In the genomic region with DNA sequence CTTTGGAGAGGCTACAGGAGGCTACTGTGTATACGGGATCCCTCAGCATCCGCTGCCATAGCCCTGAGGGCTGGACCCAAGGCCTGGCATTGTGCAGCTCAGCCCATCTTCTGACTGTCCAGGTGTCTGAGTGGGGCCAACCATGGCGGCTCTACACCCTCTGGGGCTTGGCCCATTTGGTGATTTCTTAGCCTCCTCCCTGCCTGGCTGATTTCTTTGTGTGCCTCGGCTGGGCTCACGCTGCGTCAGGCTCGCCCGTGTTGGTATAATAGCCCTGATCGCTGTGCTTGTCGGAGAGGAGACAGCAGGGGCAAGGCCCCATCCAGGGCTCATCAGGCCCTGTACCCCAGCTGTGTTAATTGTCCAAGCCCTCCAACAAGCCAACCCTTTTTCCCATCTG, we compare ENCODE assay signal across 15 cellular contexts. TPM values are rescaled to one million over a fixed set of nuclear protein-coding genes. Genes with fewer than 3 reads are reported as not detected.
DNase-seq lines count a peak whose midpoint lies in the region; ATAC-seq, FAIRE-seq and TF ChIP-seq lines count a peak whose summit lies in the region.
"Had no signal": no experiment of that assay in that cellular context is flagged by ENCODE, and none has a peak within 500 bp of the region (broad histone marks: within the 10 kb centered on the region; RNA-seq: fewer than 3 reads in every experiment).

No MANE protein-coding gene starts in this region.

- H3K27ac ChIP-seq in K562 (ENCODE audit: extremely low read depth, low read depth, low read length) (no peak overlapping the region), aorta (ENCODE audit: low read depth in 1 of 2, low read length in 2 of 2) (no peak overlapping the region)
- H3K27ac ChIP-seq: ascending aorta, tibial artery, VCaP had no signal

- H2AFZ ChIP-seq in K562 (ENCODE audit: low read depth, low read length), result peak overlapping the region; percentile 78

- no peak for TF ChIP-seq EP300 in K562 (IDR thresholded peaks at IDR 0.05; ENCODE audit: low read length)

- no peak for TF ChIP-seq RAD21 in K562 (CRISPR knock-in tag; conservative IDR thresholded peaks at IDR 0.05 in 1 of 2, IDR thresholded peaks at IDR 0.05 in 1 of 2)

- H3K27ac Mint-ChIP-seq in stimulated activated naive CD8-positive, alpha-beta T cell treated with anti-CD3 and anti-CD28 coated beads, Interleukin-15, amount 100 ng/mL, for 72 hours, result no peak overlapping the region
- H3K27ac Mint-ChIP-seq: natural killer cell had no signal

- TF ChIP-seq POLR2A in K562 (conservative IDR thresholded peaks at IDR 0.05), result no peak

- TF ChIP-seq CTCF in K562 (IDR thresholded peaks at IDR 0.05 in 2 of 3, conservative IDR thresholded peaks at IDR 0.05 in 1 of 3; ENCODE audit: insufficient read depth in 2 of 3, low read depth in 1 of 3, low read length in 3 of 3) (no peak), mucosa of descending colon (IDR thresholded peaks at IDR 0.05) (no peak)

- peak overlapping the region in 1 of 2 experiments; percentile 83; a peak in 2 of 4 replicates for H3K9ac ChIP-seq in K562 (ENCODE audit: insufficient read depth in 1 of 2, low read depth in 2 of 2, low read length in 2 of 2)

- peaks cover 3 to 6% of the 10 kb centered on the region in 2 donors for H3K9me3 Mint-ChIP-seq in stimulated activated naive CD8-positive, alpha-beta T cell treated with anti-CD3 and anti-CD28 coated beads, Interleukin-15, amount 100 ng/mL, for 72 hours
- H3K9me3 Mint-ChIP-seq: natural killer cell had no signal

- POLR2A ChIA-PET in K562 (lab: Yijun Ruan, JAX), result interaction anchor here (0.6 to 3.6 kb wide), 11 partner anchors 8 to 71 kb away, joined by 3 to 13 read pairs (median 4); no protein-coding TSS in a partner anchor

- H3K79me2 ChIP-seq in K562 (ENCODE audit: control insufficient read depth, insufficient read depth, low read length), result no peaks in the 10 kb centered on the region

- no peaks in the 10 kb centered on the region for H3K27me3 ChIP-seq in K562 (ENCODE audit: control insufficient read depth in 2 of 2, insufficient read depth in 2 of 2, low read length in 2 of 2)
- H3K27me3 ChIP-seq in aorta (ENCODE audit: control insufficient read depth in 1 of 2, insufficient read depth in 2 of 2, low read length in 1 of 2), result no peaks in the 10 kb centered on the region
- H3K27me3 ChIP-seq: ascending aorta, MG63, tibial artery had no signal

- H3K4me1 Mint-ChIP-seq in stimulated activated naive CD8-positive, alpha-beta T cell treated with anti-CD3 and anti-CD28 coated beads, Interleukin-15, amount 100 ng/mL, for 72 hours, result no peaks in the 10 kb centered on the region
- H3K4me1 Mint-ChIP-seq: natural killer cell had no signal

- no peak overlapping the region for H3K4me3 Mint-ChIP-seq in stimulated activated naive CD8-positive, alpha-beta T cell treated with anti-CD3 and anti-CD28 coated beads, Interleukin-15, amount 100 ng/mL, for 72 hours
- H3K4me3 Mint-ChIP-seq: natural killer cell had no signal

- intact Hi-C loops in K562 (cut with micrococcal nuclease), result loop anchor here (1.0 to 2.0 kb wide), 2 partner anchors 16 to 24 kb away; no protein-coding TSS in a partner anchor
- intact Hi-C loops in mucosa of descending colon (cut with DNase I, micrococcal nuclease), result no loop called here
- intact Hi-C loops in aorta (cut with DNase I), result no loop called here

- H3K36me3 ChIP-seq in K562 (ENCODE audit: control insufficient read depth, insufficient read depth, low read length) (no peaks in the 10 kb centered on the region), mucosa of descending colon (ENCODE audit: low read depth) (no peaks in the 10 kb centered on the region), aorta (ENCODE audit: control insufficient read depth in 1 of 2, insufficient read depth in 2 of 2, low read length in 1 of 2) (no peaks in the 10 kb centered on the region)
- H3K36me3 ChIP-seq: ascending aorta, tibial artery had no signal

- H3K9me3 ChIP-seq in K562 (replicated peaks; ENCODE audit: control insufficient read depth, insufficient read depth, low read depth, low read length) (no peaks in the 10 kb centered on the region), mucosa of descending colon (no peaks in the 10 kb centered on the region), aorta (ENCODE audit: control insufficient read depth, low read length) (no peaks in the 10 kb centered on the region)
- H3K9me3 ChIP-seq: ascending aorta, tibial artery had no signal

- H3K4me1 ChIP-seq in K562 (replicated peaks in 1 of 2; ENCODE audit: control insufficient read depth in 2 of 2, insufficient read depth in 2 of 2, low read length in 2 of 2) (peaks cover 34 to 52% of the 10 kb centered on the region in 2 experiments), mucosa of descending colon (ENCODE audit: low read depth) (no peaks in the 10 kb centered on the region), aorta (ENCODE audit: control insufficient read depth in 1 of 2, insufficient read depth in 2 of 2, low read length in 2 of 2) (no peaks in the 10 kb centered on the region)
- H3K4me1 ChIP-seq: ascending aorta had no signal

- 74% methylated on average over 10 of the region's 10 CpGs for WGBS in K562 (ENCODE audit: insufficient coverage, low coverage, missing lambda C conversion rate)
- WGBS in aorta, 2 donors, result 96 to 97% methylated on average over 10 of the region's 10 CpGs

- peaks cover 26% of the 10 kb centered on the region for H3K27me3 Mint-ChIP-seq in stimulated activated naive CD8-positive, alpha-beta T cell treated with anti-CD3 and anti-CD28 coated beads, Interleukin-15, amount 100 ng/mL, for 72 hours

- peak overlapping the region; percentile 57; the same call in 1 of the 2 replicates for H3K4me2 ChIP-seq in K562 (ENCODE audit: insufficient read depth, low read length)

- H3K4me3 ChIP-seq in K562 (no peak overlapping the region), mucosa of descending colon (no peak overlapping the region), aorta (ENCODE audit: low read length in 2 of 2) (no peak overlapping the region)
- H3K4me3 ChIP-seq: ascending aorta, MG63, tibial artery had no signal

- FAIRE-seq in K562 (lab: Jason Lieb, UNC), result no peak
- FAIRE-seq: HTR-8/SVneo had no signal

- H4K20me1 ChIP-seq in K562 (replicated peaks; ENCODE audit: control insufficient read depth, insufficient read depth, low read length), result no peaks in the 10 kb centered on the region

- DNase-seq in stimulated activated naive CD8-positive, alpha-beta T cell treated with anti-CD3 and anti-CD28 coated beads, Interleukin-15, amount 100 ng/mL, for 72 hours, result no peak
- DNase-seq in stimulated activated naive CD8-positive, alpha-beta T cell treated with anti-CD3 and anti-CD28 coated beads, Interleukin-15, Interleukin-2, amounts not matched to agents 100 U/mL and 50 U/mL, for 24 hours, result no peak
- no peak for DNase-seq in K562 (ENCODE audit: extremely low read depth in 1 of 4, low spot score in 3 of 4)
- DNase-seq in mucosa of descending colon, result no peak
- DNase-seq in aorta, result no peak
- no peak for DNase-seq in OCI-M1 (lab: John Stamatoyannopoulos, UW)
- no peak for DNase-seq in stimulated activated CD8-positive, alpha-beta memory T cell treated with anti-CD3 and anti-CD28 coated beads, Interleukin-4, amount 100 ng/mL, for 48 hours
- DNase-seq: natural killer cell; stimulated activated CD4-positive, alpha-beta T cell treated with anti-CD3 and anti-CD28 coated beads, Interleukin-1b, Interleukin-23, amount 100 ng/mL, for 48 hours had no signal

- CTCF ChIA-PET in K562 (lab: Yijun Ruan, JAX; ENCODE audit: low intra/inter-chr PET ratio), result interaction anchor here (0.6 kb wide), 1 partner anchor 46 kb away, joined by 3 read pairs; no protein-coding TSS in a partner anchor

- peak; percentile 26 for ATAC-seq in stimulated activated naive CD8-positive, alpha-beta T cell treated with anti-CD3 and anti-CD28 coated beads, Interleukin-15, amount 100 ng/mL, for 72 hours
- no peak for ATAC-seq in stimulated activated naive CD8-positive, alpha-beta T cell treated with anti-CD3 and anti-CD28 coated beads, Interleukin-15, Interleukin-2, amounts not matched to agents 100 U/mL and 50 U/mL, for 24 hours
- peak; percentile 11; the same call in 2 of the 3 replicates for ATAC-seq in K562
- ATAC-seq in mucosa of descending colon, result peak; percentile 20
- peak; percentile 42 for ATAC-seq in aorta (ENCODE audit: low FRiP score)
- ATAC-seq in GM21619 (IDR thresholded peaks at IDR 0.05; ENCODE audit: unreplicated experiment), result no peak

- no TSS peak for BruUV-seq in K562 (replicated peaks; lab: Mats Ljungman, UMichigan)

- no peaks in the 10 kb centered on the region for H3K9me1 ChIP-seq in K562 (ENCODE audit: control insufficient read depth, insufficient read depth, low read length)

- in situ Hi-C loops in K562 (cut with MboI), result no loop called here

TF ChIP-seq in K562, 482 proteins besides CTCF, POLR2A, EP300 and RAD21 (continues in another document):
- no peak for TF ChIP-seq TAF1 (IDR thresholded peaks at IDR 0.05; ENCODE audit: control insufficient read depth, extremely low read depth, insufficient read depth, low read length, severe bottlenecking)
- TF ChIP-seq BCL6 (CRISPR knock-in tag; IDR thresholded peaks at IDR 0.05), result no peak
- no peak for TF ChIP-seq NR4A1 (CRISPR knock-in tag; IDR thresholded peaks at IDR 0.05)
- 0 out of 2 replicates have a peak, but pooled peaks have one; percentile 43 for TF ChIP-seq NR4A1 (tag; IDR thresholded peaks at IDR 0.05)

RNA-seq across cellular contexts. Expression of gene NAV1, which starts 44.0 kb away (rescaled TPM):
- total RNA-seq in K562 (2011; cell fraction: chromatin; rRNA removed; ENCODE audit: low replicate concordance), result 12.5 and 15.1 TPM in 2 replicates
- total RNA-seq in K562 (2011; cell fraction: nucleolus; rRNA removed), result 5.0 and 6.2 TPM in 2 replicates
- 10.3 and 12.7 TPM in 2 replicates for total RNA-seq in K562 (2011; cell fraction: nucleoplasm; rRNA removed)
- total RNA-seq in K562 (2014; rRNA removed) (4.5 and 4.9 TPM in 2 replicates), K562 (2014; rRNA removed; fragmentation: Illumina TruSeq; extraction: Trizol) (3.2 and 3.7 TPM in 2 replicates), K562 (2015; rRNA removed; fragmentation: Illumina TruSeq; extraction: Trizol) (2.9 and 3.3 TPM in 2 replicates), K562 (2021) (15.4 and 16.8 TPM in 2 replicates), mucosa of descending colon (10 to 100 TPM; 13.7 to 64.3 (median 16.7) TPM), aorta (100 to 1,000 TPM; 167 to 236 TPM)
- polyA plus RNA-seq in K562 (2011; rRNA removed) (0.91 TPM in 2 replicates), K562 (2014; fragmentation: Illumina TruSeq; extraction: Trizol) (10.7 and 13.2 TPM in 2 replicates), K562 (2014; fragmentation: Nextera tagmentation; extraction: Ambion mirVana) (1 to 10 TPM; 1.8 to 2.1 TPM), K562 (2014; rRNA removed) (4.2 and 5.6 TPM in 2 replicates), aorta (10 to 100 TPM in 1 of 2 donors, 1 to 10 TPM in 1; 8.3 to 33.8 TPM)
- 0.63 and 0.92 TPM in 2 replicates for polyA plus RNA-seq in K562 (2011; cell fraction: cytosol; rRNA removed)
- polyA plus RNA-seq in K562 (2011; cell fraction: nucleus; rRNA removed), result 2.0 and 4.7 TPM in 2 replicates
- polyA plus RNA-seq in K562 (2012), result 16.3 and 25.4 TPM in 2 replicates
- polyA minus RNA-seq in K562 (2011; rRNA and poly(A)+ RNA removed), result 1.5 and 1.9 TPM in 2 replicates
- polyA minus RNA-seq in K562 (2011; cell fraction: cytosol; rRNA and poly(A)+ RNA removed), result 3.9 and 4.1 TPM in 2 replicates
- 2.9 and 3.0 TPM in 2 replicates for polyA minus RNA-seq in K562 (2011; cell fraction: nucleus; rRNA and poly(A)+ RNA removed)

Comparison
In these comparisons a context has a peak if more than half of its experiments do, and no peak if none do; other contexts are left out.
1. ATAC-seq: peak in stimulated activated naive CD8-positive, alpha-beta T cell treated with anti-CD3 and anti-CD28 coated beads, Interleukin-15, amount 100 ng/mL, for 72 hours (single experiment), K562 (single experiment), mucosa of descending colon (single experiment) and aorta (single experiment); none in stimulated activated naive CD8-positive, alpha-beta T cell treated with anti-CD3 and anti-CD28 coated beads, Interleukin-15, Interleukin-2, amounts not matched to agents 100 U/mL and 50 U/mL, for 24 hours (single experiment) and GM21619 (single experiment).